In the genomic region with DNA sequence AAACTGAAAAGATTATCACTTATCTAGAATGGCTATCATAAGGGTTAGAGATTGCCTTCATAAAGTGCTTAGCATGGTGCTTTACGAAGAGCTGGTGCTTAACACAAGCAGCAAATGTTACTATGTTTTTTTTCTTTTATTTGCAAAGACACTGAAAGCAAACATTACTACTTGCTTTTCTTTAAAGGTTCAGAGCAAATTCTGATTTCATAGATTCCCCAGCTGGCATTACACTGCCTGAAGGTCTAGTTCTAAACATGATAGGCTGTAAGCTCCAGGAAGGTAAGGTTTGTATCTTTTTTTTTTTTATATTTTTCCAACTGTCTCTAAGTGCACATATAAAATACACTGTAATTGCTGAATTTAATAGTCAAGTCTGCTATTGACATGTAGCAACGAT, we compare ENCODE assay signal across 25 cellular contexts.
"Had no signal": no experiment of that assay in that cellular context is flagged by ENCODE, and none has a peak within 500 bp of the region (broad histone marks: within the 10 kb centered on the region; RNA-seq: fewer than 3 reads in every experiment).

No MANE protein-coding gene starts in this region.

- H3K4me3 ChIP-seq: heart left ventricle, lung, pancreas, prostate gland, spleen, testis, transverse colon had no signal

- H3K27me3 ChIP-seq: heart left ventricle, pancreas, spleen, testis, transverse colon had no signal

- H3K4me1 ChIP-seq: prostate gland, spleen, testis had no signal

- DNase-seq: effector memory CD4-positive, alpha-beta T cell; heart left ventricle; hippocampal formation; kidney glomerular epithelial cell; left ventricle myocardium superior; mesenchymal stem cell; naive B cell; occipital lobe; pancreas; retina; spleen; stimulated activated CD4-positive, alpha-beta T cell treated with anti-CD3 and anti-CD28 coated beads, Interleukin-15, amount 100 ng/mL, for 24 hours; stimulated activated CD4-positive, alpha-beta T cell treated with anti-CD3 and anti-CD28 coated beads, Interleukin-1b, Interleukin-23, amount 100 ng/mL, for 48 hours; stimulated activated CD4-positive, alpha-beta T cell treated with anti-CD3 and anti-CD28 coated beads, Interleukin-4, amount 100 ng/mL, for 24 hours; stimulated activated naive CD8-positive, alpha-beta T cell treated with anti-CD3 and anti-CD28 coated beads, Interleukin-15, amount 100 ng/mL, for 72 hours; testis; transverse colon had no signal

- H3K27ac ChIP-seq: pancreas, spleen, testis, transverse colon had no signal

- H3K9me3 ChIP-seq: heart left ventricle, pancreas, prostate gland, spleen, testis, transverse colon had no signal

- ATAC-seq: esophagus mucosa; sciatic nerve; stimulated activated memory B cell treated with anti-CD40 and anti-IgM and Interleukin-4, amounts not matched to agents 10 μg/mL and 1 μg/mL and 100 μg/mL, for 72 hours; stimulated activated naive CD8-positive, alpha-beta T cell treated with anti-CD3 and anti-CD28 coated beads, Interleukin-15, amount 100 ng/mL, for 72 hours had no signal

- FAIRE-seq: endometrium, frontal cortex, islet of Langerhans, pancreas had no signal

- H3K36me3 ChIP-seq: prostate gland had no signal
